ENCODE assay signal across 31 cellular contexts in the genomic region with DNA sequence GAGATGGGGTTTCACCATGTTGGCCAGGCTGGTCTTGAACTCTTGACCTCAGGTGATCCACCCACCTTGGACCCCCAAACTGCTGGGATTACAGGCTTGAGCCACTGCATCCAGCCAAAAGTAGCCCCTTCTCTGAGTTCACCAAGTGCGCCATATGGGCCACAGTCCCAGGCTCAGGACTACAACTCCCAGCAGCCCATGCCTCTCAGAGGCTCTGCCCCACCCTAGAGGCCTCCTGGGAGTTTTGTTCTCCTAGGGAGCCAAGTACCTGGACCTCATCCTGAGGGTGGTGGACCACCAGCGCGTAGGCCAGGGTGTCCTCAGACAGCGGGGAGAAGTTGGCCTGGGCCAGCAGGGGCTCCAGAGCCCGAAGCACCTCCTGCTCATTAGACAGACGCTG. TPM values are rescaled to one million over a fixed set of nuclear protein-coding genes. Genes with fewer than 3 reads are reported as not detected.
DNase-seq lines count a peak whose midpoint lies in the region; ATAC-seq, FAIRE-seq and TF ChIP-seq lines count a peak whose summit lies in the region.
"Had no signal": no experiment of that assay in that cellular context is flagged by ENCODE, and none has a peak within 500 bp of the region (broad histone marks: within the 10 kb centered on the region; RNA-seq: fewer than 3 reads in every experiment).

No MANE protein-coding gene starts in this region.

- H3K4me3 ChIP-seq in A673 (ENCODE audit: low read depth, low read length, poor library complexity, severe bottlenecking) (no peak overlapping the region), H7 (ENCODE audit: insufficient read depth, low read depth, low read length) (no peak overlapping the region), GM12878 (no peak overlapping the region)
- H3K4me3 ChIP-seq: BLaER1, coronary artery, esophagus squamous epithelium, hepatocyte had no signal

- DNase-seq in A673 (ENCODE audit: low spot score) (peak; percentile 44), H7 (peak; percentile 74), NCI-H524 (lab: John Stamatoyannopoulos, UW) (peak; percentile 81 to 91), GM12878 (ENCODE audit: low read depth, low spot score) (no peak), posterior cingulate gyrus (no peak), islet precursor cell (no peak), middle frontal gyrus (ENCODE audit: extremely low spot score, low spot score) (no peak)
- no peak for DNase-seq in central memory CD4-positive, alpha-beta T cell
- DNase-seq: activated naive CD4-positive, alpha-beta T cell treated with anti-CD3 and anti-CD28 coated beads, Interleukin-2, amount 10 ng/mL, durations not matched to agents 7 days and 5 days; activated T-cell treated with anti-CD3 and anti-CD28 coated beads, Interleukin-2, amount 50 U/mL, for 72 hours; amniotic stem cell; esophagus squamous epithelium; HFFc6; KG1; left ventricle myocardium superior; MV-4-11; natural killer cell; NCI-H187 treated with DMSO at 0.1 percent for 48 hours; NK-92 treated with Interleukin-12 subunit alpha and Interleukin-12 subunit beta, amount 100 ng/mL, for 24 hours; retina; SIG-M5; T-cell had no signal

- H3K9me3 ChIP-seq in A673 (ENCODE audit: low read depth, low read length, poor library complexity, severe bottlenecking) (no peaks in the 10 kb centered on the region), GM12878 (replicated peaks; ENCODE audit: control insufficient read depth, insufficient read depth, low read length) (no peaks in the 10 kb centered on the region)
- H3K9me3 ChIP-seq: BLaER1, esophagus squamous epithelium had no signal

- 91% methylated on average over 6 of the region's 6 CpGs for WGBS in GM12878 (ENCODE audit: insufficient coverage, insufficient replicate concordance, low lambda C conversion rate, missing lambda C conversion rate)

- TF ChIP-seq EP300 in GM12878 (IDR thresholded peaks at IDR 0.05; ENCODE audit: borderline replicate concordance in 1 of 2, control insufficient read depth in 1 of 2, low read depth in 2 of 2, low read length in 2 of 2), result no peak

- no peak for TF ChIP-seq RAD21 in GM12878 (IDR thresholded peaks at IDR 0.05; ENCODE audit: insufficient read depth, low read depth, low read length)

- no peak overlapping the region for H3K4me2 ChIP-seq in GM12878 (ENCODE audit: control insufficient read depth, insufficient read depth)
- H3K4me2 ChIP-seq: BLaER1, hepatocyte had no signal

- no peaks in the 10 kb centered on the region for H3K79me2 ChIP-seq in GM12878 (ENCODE audit: control insufficient read depth, insufficient read depth, low read length)
- H3K79me2 ChIP-seq: hepatocyte had no signal

- intact Hi-C loops in A673 (cut with micrococcal nuclease; ENCODE audit: unreplicated experiment), result no loop called here
- intact Hi-C loops in GM12878 (cut with micrococcal nuclease; ENCODE audit: unreplicated experiment), result no loop called here
- intact Hi-C loops in posterior cingulate gyrus (cut with DNase I), result no loop called here

- H3K9ac ChIP-seq in GM12878 (ENCODE audit: control insufficient read depth, insufficient read depth, low read length), result no peak overlapping the region
- H3K9ac ChIP-seq: BLaER1 had no signal

- SMC1A ChIA-PET in GM12878 (lab: Charles Lee; ENCODE audit: uncharacterized antibody, unreplicated experiment), result no interaction called here

- POLR2A ChIA-PET in A673 (lab: Charles Lee; ENCODE audit: low non-redundant PET), result interaction anchor here (0.7 kb wide), 1 partner anchor 47 kb away, joined by 3 read pairs; no protein-coding TSS in a partner anchor
- POLR2A ChIA-PET in GM12878 (lab: Charles Lee), result no interaction called here

- FAIRE-seq in GM12878 (lab: Jason Lieb, UNC), result no peak
- FAIRE-seq: bronchial epithelial cell, frontal cortex, GM19239, urothelium cell line had no signal

- RAD21 ChIA-PET in GM12878 (lab: Charles Lee; ENCODE audit: unreplicated experiment), result no interaction called here

- TF ChIP-seq CTCF in A673 (conservative IDR thresholded peaks at IDR 0.05; ENCODE audit: low read depth, low read length) (no peak), GM12878 (IDR thresholded peaks at IDR 0.05 in 2 of 3, conservative IDR thresholded peaks at IDR 0.05 in 1 of 3; ENCODE audit: control insufficient read depth in 2 of 3, extremely low read depth in 1 of 3, insufficient read depth in 1 of 3, low read depth in 3 of 3, low read length in 3 of 3) (no peak)

- H3K36me3 ChIP-seq in A673 (ENCODE audit: insufficient read depth, low read length, poor library complexity, severe bottlenecking) (no peaks in the 10 kb centered on the region), H7 (replicated peaks; ENCODE audit: control insufficient read depth, insufficient read depth, low read length) (no peaks in the 10 kb centered on the region), GM12878 (ENCODE audit: control insufficient read depth in 2 of 2, insufficient read depth in 2 of 2, low read length in 1 of 2) (peaks cover 0 to 2% of the 10 kb centered on the region in 2 experiments; a peak in 2 of 4 replicates)

- H3K27me3 ChIP-seq in A673 (replicated peaks; ENCODE audit: insufficient read depth, low read depth, low read length, poor library complexity), result no peaks in the 10 kb centered on the region
- no peaks in the 10 kb centered on the region for H3K27me3 ChIP-seq in H7 (ENCODE audit: control insufficient read depth, insufficient read depth, low read length)
- H3K27me3 ChIP-seq in GM12878 (replicated peaks in 1 of 2; ENCODE audit: control insufficient read depth in 2 of 2, insufficient read depth in 2 of 2, low read length in 1 of 2), result no peaks in the 10 kb centered on the region
- H3K27me3 ChIP-seq: BLaER1, esophagus squamous epithelium, hepatocyte had no signal

- no peaks in the 10 kb centered on the region for H3K4me1 ChIP-seq in A673 (ENCODE audit: insufficient read depth, low read length, poor library complexity, severe bottlenecking)
- H3K4me1 ChIP-seq in GM12878 (ENCODE audit: control insufficient read depth, insufficient read depth, low read length), result no peaks in the 10 kb centered on the region

- in situ Hi-C loops in GM12878 (cut with MboI), result no loop called here

- H3K27ac ChIP-seq in A673 (ENCODE audit: low read depth, low read length, poor library complexity, severe bottlenecking) (no peak overlapping the region), GM12878 (ENCODE audit: control insufficient read depth, insufficient read depth) (no peak overlapping the region)
- H3K27ac ChIP-seq: BLaER1, coronary artery, esophagus squamous epithelium, hepatocyte had no signal

- no peak for TF ChIP-seq POLR2A in GM12878 (IDR thresholded peaks at IDR 0.05; ENCODE audit: low read depth, low read length)

- CTCF ChIA-PET in A673 (lab: Charles Lee), result no interaction called here
- CTCF ChIA-PET in GM12878 (lab: Yijun Ruan, JAX), result interaction anchor here (1.8 kb wide), 1 partner anchor 31 kb away, joined by 5 read pairs; no protein-coding TSS in a partner anchor

- ATAC-seq in GM12878, result 0 out of 3 replicates have a peak, but pooled peaks have one; percentile 50
- ATAC-seq: activated T-cell treated with anti-CD3 and anti-CD28 coated beads, Interleukin-2, amount 50 U/mL, for 72 hours; left ventricle myocardium superior; natural killer cell; T-cell had no signal

- H2AFZ ChIP-seq in GM12878 (ENCODE audit: control insufficient read depth, low read depth, low read length), result no peak overlapping the region
- H2AFZ ChIP-seq: hepatocyte had no signal

- BruUV-seq in A673 (replicated peaks; lab: Mats Ljungman, UMichigan) (no TSS peak), GM12878 (replicated peaks; lab: Mats Ljungman, UMichigan) (no TSS peak)

- H4K20me1 ChIP-seq in GM12878 (ENCODE audit: control insufficient read depth, insufficient read depth), result no peaks in the 10 kb centered on the region
- H4K20me1 ChIP-seq: BLaER1 had no signal

RNA-seq across cellular contexts. Expression of gene TMEM143, which starts 18.8 kb away (rescaled TPM):
- total RNA-seq in A673 (2021) (7.5 and 7.9 TPM in 2 replicates), GM12878 (2014; rRNA removed) (9.2 and 9.3 TPM in 2 replicates), GM12878 (2014; rRNA removed; fragmentation: Illumina TruSeq; extraction: Trizol) (3.1 and 4.7 TPM in 2 replicates), GM12878 (2021) (15.6 and 17.2 TPM in 2 replicates)
- total RNA-seq in H7 (2014; rRNA removed; shearing (Covaris generic)), result 11.5 and 17.4 TPM in 2 replicates
- total RNA-seq in GM12878 (2013; cell fraction: nucleolus; rRNA removed), result 16.0 and 17.3 TPM in 2 replicates
- 3.4 TPM for polyA plus RNA-seq in GM12878 (2011; ENCODE audit: low read depth)
- polyA plus RNA-seq in GM12878 (2011; rRNA removed) (6.4 and 11.0 TPM in 2 replicates), GM12878 (2014; fragmentation: Illumina TruSeq; extraction: Trizol) (3.3 and 7.0 TPM in 2 replicates), GM12878 (2014; fragmentation: Nextera tagmentation; extraction: Ambion mirVana) (1 to 10 TPM; 1.5 to 2.4 TPM), GM12878 (2014; rRNA removed) (14.0 and 16.1 TPM in 2 replicates), GM12878 (2016; fragmentation: Nextera tagmentation; extraction: Ambion mirVana) (10 to 100 TPM; 19.3 to 19.5 TPM)
- polyA plus RNA-seq in GM12878 (2011; cell fraction: cytosol; rRNA removed), result 11.9 and 12.5 TPM in 2 replicates
- polyA plus RNA-seq in GM12878 (2011; cell fraction: nucleus; rRNA removed), result 60.4 and 66.4 TPM in 2 replicates
- 12.4 and 15.9 TPM in 2 replicates for polyA plus RNA-seq in GM12878 (2012)
- 6.2 and 13.1 TPM in 2 replicates for polyA minus RNA-seq in GM12878 (2011; rRNA and poly(A)+ RNA removed)
- polyA minus RNA-seq in GM12878 (2011; cell fraction: cytosol; rRNA and poly(A)+ RNA removed), result 5.6 and 6.4 TPM in 2 replicates
- 13.8 and 18.5 TPM in 2 replicates for polyA minus RNA-seq in GM12878 (2011; cell fraction: nucleus; rRNA and poly(A)+ RNA removed)

RNA-seq across cellular contexts. Expression of gene SYNGR4, which starts 19.3 kb away (rescaled TPM):
- total RNA-seq in A673 (2021) (0.50 TPM in 1 of 2 replicates, not detected in the other), GM12878 (2014; rRNA removed) (not detected in 2 replicates), GM12878 (2014; rRNA removed; fragmentation: Illumina TruSeq; extraction: Trizol) (0.18 TPM in 1 of 2 replicates, not detected in the other), GM12878 (2021) (0.21 and 0.35 TPM in 2 replicates)
- not detected in 2 replicates for total RNA-seq in H7 (2014; rRNA removed; shearing (Covaris generic))
- total RNA-seq in GM12878 (2013; cell fraction: nucleolus; rRNA removed), result not detected in 2 replicates
- polyA plus RNA-seq in GM12878 (2011; ENCODE audit: low read depth), result 0.33 TPM
- polyA plus RNA-seq in GM12878 (2011; rRNA removed) (0.14 TPM in 1 of 2 replicates, not detected in the other), GM12878 (2014; fragmentation: Illumina TruSeq; extraction: Trizol) (not detected in 2 replicates), GM12878 (2014; fragmentation: Nextera tagmentation; extraction: Ambion mirVana) (not detected), GM12878 (2014; rRNA removed) (0.08 and 0.29 TPM in 2 replicates), GM12878 (2016; fragmentation: Nextera tagmentation; extraction: Ambion mirVana) (under 1 TPM in 1 of 2 experiments, not detected in 1; 0.72 TPM)
- 0.13 and 0.17 TPM in 2 replicates for polyA plus RNA-seq in GM12878 (2011; cell fraction: cytosol; rRNA removed)
- polyA plus RNA-seq in GM12878 (2011; cell fraction: nucleus; rRNA removed), result 0.13 and 0.19 TPM in 2 replicates
- 0.45 and 0.49 TPM in 2 replicates for polyA plus RNA-seq in GM12878 (2012)
- not detected in 2 replicates for polyA minus RNA-seq in GM12878 (2011; rRNA and poly(A)+ RNA removed)
- not detected in 2 replicates for polyA minus RNA-seq in GM12878 (2011; cell fraction: cytosol; rRNA and poly(A)+ RNA removed)
- polyA minus RNA-seq in GM12878 (2011; cell fraction: nucleus; rRNA and poly(A)+ RNA removed), result not detected in 2 replicates
- total RNA-seq: bronchial epithelial cell, esophagus squamous epithelium, frontal cortex, hepatocyte, HFFc6, left ventricle myocardium superior, natural killer cell, omental fat pad, T-cell, temporal lobe had no signal

RNA-seq across cellular contexts. Expression of gene EMP3, which starts 19.5 kb away (rescaled TPM):
- total RNA-seq in A673 (2021), result 170 and 187 TPM in 2 replicates
- 29.9 and 57.5 TPM in 2 replicates for total RNA-seq in H7 (2014; rRNA removed; shearing (Covaris generic))
- total RNA-seq in GM12878 (2013; cell fraction: nucleolus; rRNA removed), result 27.2 and 29.7 TPM in 2 replicates
- total RNA-seq in GM12878 (2014; rRNA removed), result 97.5 and 99.1 TPM in 2 replicates
- total RNA-seq in GM12878 (2014; rRNA removed; fragmentation: Illumina TruSeq; extraction: Trizol), result 126 and 137 TPM in 2 replicates
- 145 and 147 TPM in 2 replicates for total RNA-seq in GM12878 (2021)
- 64.0 TPM for polyA plus RNA-seq in GM12878 (2011; ENCODE audit: low read depth)
- polyA plus RNA-seq in GM12878 (2011; rRNA removed), result 68.8 and 128 TPM in 2 replicates
- 227 and 228 TPM in 2 replicates for polyA plus RNA-seq in GM12878 (2011; cell fraction: cytosol; rRNA removed)
- polyA plus RNA-seq in GM12878 (2011; cell fraction: nucleus; rRNA removed), result 61.5 and 90.3 TPM in 2 replicates
- polyA plus RNA-seq in GM12878 (2012), result 119 and 128 TPM in 2 replicates
- polyA plus RNA-seq in GM12878 (2014; fragmentation: Illumina TruSeq; extraction: Trizol), result 139 and 149 TPM in 2 replicates
- 10 to 100 TPM; 53.2 to 73.6 TPM for polyA plus RNA-seq in GM12878 (2014; fragmentation: Nextera tagmentation; extraction: Ambion mirVana)
- polyA plus RNA-seq in GM12878 (2014; rRNA removed), result 224 and 261 TPM in 2 replicates
- polyA plus RNA-seq in GM12878 (2016; fragmentation: Nextera tagmentation; extraction: Ambion mirVana), result 100 to 1,000 TPM; 184 to 200 TPM
- 108 and 154 TPM in 2 replicates for polyA minus RNA-seq in GM12878 (2011; rRNA and poly(A)+ RNA removed)
- polyA minus RNA-seq in GM12878 (2011; cell fraction: cytosol; rRNA and poly(A)+ RNA removed), result 57.1 and 62.1 TPM in 2 replicates
- polyA minus RNA-seq in GM12878 (2011; cell fraction: nucleus; rRNA and poly(A)+ RNA removed), result 28.8 and 32.8 TPM in 2 replicates

RNA-seq across cellular contexts. Expression of gene KDELR1, which starts 46.5 kb away (rescaled TPM):
- total RNA-seq in A673 (2021), result 197 and 200 TPM in 2 replicates
- 110 and 111 TPM in 2 replicates for total RNA-seq in H7 (2014; rRNA removed; shearing (Covaris generic))
- total RNA-seq in GM12878 (2013; cell fraction: nucleolus; rRNA removed), result 22.9 and 23.8 TPM in 2 replicates
- 34.8 and 35.9 TPM in 2 replicates for total RNA-seq in GM12878 (2014; rRNA removed)
- 25.2 and 26.8 TPM in 2 replicates for total RNA-seq in GM12878 (2014; rRNA removed; fragmentation: Illumina TruSeq; extraction: Trizol)
- total RNA-seq in GM12878 (2021), result 70.7 and 71.0 TPM in 2 replicates
- 38.9 TPM for polyA plus RNA-seq in GM12878 (2011; ENCODE audit: low read depth)
- polyA plus RNA-seq in GM12878 (2011; rRNA removed), result 24.5 and 52.5 TPM in 2 replicates
- 40.6 and 54.5 TPM in 2 replicates for polyA plus RNA-seq in GM12878 (2011; cell fraction: cytosol; rRNA removed)
- 39.0 and 39.8 TPM in 2 replicates for polyA plus RNA-seq in GM12878 (2011; cell fraction: nucleus; rRNA removed)
- 74.1 and 86.4 TPM in 2 replicates for polyA plus RNA-seq in GM12878 (2012)
- polyA plus RNA-seq in GM12878 (2014; fragmentation: Illumina TruSeq; extraction: Trizol), result 52.3 and 67.3 TPM in 2 replicates
- 10 to 100 TPM in 1 of 2 experiments, 1 to 10 TPM in 1; 2.3 to 13.2 TPM for polyA plus RNA-seq in GM12878 (2014; fragmentation: Nextera tagmentation; extraction: Ambion mirVana)
- 38.0 and 44.6 TPM in 2 replicates for polyA plus RNA-seq in GM12878 (2014; rRNA removed)
- polyA plus RNA-seq in GM12878 (2016; fragmentation: Nextera tagmentation; extraction: Ambion mirVana), result 10 to 100 TPM; 54.3 to 59.1 TPM
- polyA minus RNA-seq in GM12878 (2011; rRNA and poly(A)+ RNA removed), result 31.0 and 33.4 TPM in 2 replicates
- polyA minus RNA-seq in GM12878 (2011; cell fraction: cytosol; rRNA and poly(A)+ RNA removed), result 24.6 and 34.2 TPM in 2 replicates
- 6.9 and 14.1 TPM in 2 replicates for polyA minus RNA-seq in GM12878 (2011; cell fraction: nucleus; rRNA and poly(A)+ RNA removed)

RNA-seq across cellular contexts. Expression of gene GRIN2D, which starts 48.6 kb away (rescaled TPM):
- total RNA-seq in A673 (2021) (10.4 and 11.4 TPM in 2 replicates), GM12878 (2014; rRNA removed) (0.05 and 0.06 TPM in 2 replicates), GM12878 (2014; rRNA removed; fragmentation: Illumina TruSeq; extraction: Trizol) (0.05 TPM in 1 of 2 replicates, not detected in the other), GM12878 (2021) (0.32 and 0.38 TPM in 2 replicates)
- total RNA-seq in H7 (2014; rRNA removed; shearing (Covaris generic)), result 4.4 and 4.8 TPM in 2 replicates
- total RNA-seq in GM12878 (2013; cell fraction: nucleolus; rRNA removed), result 0.58 and 0.83 TPM in 2 replicates
- polyA plus RNA-seq in GM12878 (2011; ENCODE audit: low read depth), result 0.09 TPM
- polyA plus RNA-seq in GM12878 (2011; rRNA removed) (0.03 TPM in 2 replicates), GM12878 (2014; fragmentation: Illumina TruSeq; extraction: Trizol) (0.07 TPM in 1 of 2 replicates, not detected in the other), GM12878 (2014; fragmentation: Nextera tagmentation; extraction: Ambion mirVana) (not detected), GM12878 (2014; rRNA removed) (0.03 and 0.04 TPM in 2 replicates), GM12878 (2016; fragmentation: Nextera tagmentation; extraction: Ambion mirVana) (under 1 TPM; 0.03 TPM)
- polyA plus RNA-seq in GM12878 (2011; cell fraction: cytosol; rRNA removed), result 0.02 and 0.04 TPM in 2 replicates
- 0.13 and 0.22 TPM in 2 replicates for polyA plus RNA-seq in GM12878 (2011; cell fraction: nucleus; rRNA removed)
- 0.29 and 0.32 TPM in 2 replicates for polyA plus RNA-seq in GM12878 (2012)
- polyA minus RNA-seq in GM12878 (2011; rRNA and poly(A)+ RNA removed), result 0.05 TPM in 1 of 2 replicates, not detected in the other
- not detected in 2 replicates for polyA minus RNA-seq in GM12878 (2011; cell fraction: cytosol; rRNA and poly(A)+ RNA removed)
- 0.10 and 0.12 TPM in 2 replicates for polyA minus RNA-seq in GM12878 (2011; cell fraction: nucleus; rRNA and poly(A)+ RNA removed)

Comparison
In these comparisons a context has a peak if more than half of its experiments do, and no peak if none do; other contexts are left out.
1. DNase-seq: peak in A673 (single experiment), H7 (single experiment) and NCI-H524 (2 of 2); none in GM12878 (single experiment), posterior cingulate gyrus (0 of 10), islet precursor cell (single experiment), central memory CD4-positive, alpha-beta T cell (single experiment) and middle frontal gyrus (single experiment).